16 cellular contexts compared by ENCODE assay signal in the genomic region with DNA sequence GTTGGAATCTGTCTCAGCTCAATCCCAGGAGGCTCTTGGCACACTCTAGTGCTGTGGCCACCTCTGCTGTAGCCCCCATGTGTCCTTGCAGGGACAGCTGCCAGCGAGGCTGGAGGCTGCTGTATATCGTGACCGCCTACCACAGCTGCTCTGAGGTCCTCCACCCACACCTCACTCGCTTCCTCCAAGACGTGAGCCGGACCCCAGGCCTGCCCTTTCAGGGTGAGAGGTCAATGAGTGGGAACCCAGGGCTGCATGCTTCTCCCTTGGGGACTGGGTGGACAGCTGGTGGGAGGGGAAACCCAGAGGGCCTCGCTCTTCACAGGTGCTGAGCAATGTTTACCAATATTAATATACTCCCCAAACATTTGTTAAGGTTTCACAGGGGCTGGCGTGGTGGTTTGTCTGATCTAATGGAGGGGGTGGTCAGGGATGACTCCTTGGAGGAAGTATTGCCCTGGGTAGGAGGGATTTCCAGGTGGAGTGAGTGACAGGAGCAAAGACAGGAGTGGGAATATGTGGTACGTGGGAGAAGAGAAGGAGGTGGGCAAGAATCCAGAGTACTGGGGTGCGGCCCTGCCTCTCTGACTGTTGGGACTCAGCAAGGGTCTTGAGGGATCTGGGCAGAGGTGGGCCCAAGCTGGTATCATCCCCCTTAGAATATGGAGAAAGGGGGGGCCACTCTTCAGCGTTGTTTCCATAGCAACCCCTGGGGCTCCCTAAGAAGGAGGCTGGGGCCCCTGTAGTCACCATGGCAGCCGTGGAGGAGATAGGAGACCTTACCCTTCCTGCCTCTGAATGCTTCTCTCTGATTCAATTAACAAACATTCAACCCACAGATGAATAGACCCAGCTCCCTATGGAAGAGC. TPM values are rescaled to one million over a fixed set of nuclear protein-coding genes. Genes with fewer than 3 reads are reported as not detected.
DNase-seq lines count a peak whose midpoint lies in the region; ATAC-seq and TF ChIP-seq lines count a peak whose summit lies in the region.
"Had no signal": no experiment of that assay in that cellular context is flagged by ENCODE, and none has a peak within 500 bp of the region (broad histone marks: within the 10 kb centered on the region; RNA-seq: fewer than 3 reads in every experiment).

No MANE protein-coding gene starts in this region.

- no peak for TF ChIP-seq RAD21 in neural cell (conservative IDR thresholded peaks at IDR 0.05)

- no peak overlapping the region for H3K4me2 ChIP-seq in neural cell (ENCODE audit: low read length)

- no peak for TF ChIP-seq CTCF in GM13977 (IDR thresholded peaks at IDR 0.05; ENCODE audit: extremely low read depth, insufficient read depth, missing control alignments)
- TF ChIP-seq CTCF in neural cell (IDR thresholded peaks at IDR 0.05; ENCODE audit: poor library complexity, severe bottlenecking), result no peak

- H3K9me2 ChIP-seq in neural cell (ENCODE audit: insufficient read depth, low read length), result no peaks in the 10 kb centered on the region

- no peaks in the 10 kb centered on the region for H3K27me3 ChIP-seq in neural cell (ENCODE audit: insufficient read depth, low read depth, low read length)

- H3K9me3 ChIP-seq in neural cell (ENCODE audit: low read length), result no peaks in the 10 kb centered on the region

- peak overlapping the region; percentile 17 for H3K9ac ChIP-seq in neural cell (ENCODE audit: low read length)

- H3K4me3 ChIP-seq in neural cell (ENCODE audit: low read length), result peak overlapping the region; percentile 38

- H3F3A ChIP-seq in neural cell (ENCODE audit: insufficient read depth, low read length, poor library complexity, severe bottlenecking), result no peaks in the 10 kb centered on the region

- H3K9me3 Mint-ChIP-seq in naive thymus-derived CD8-positive, alpha-beta T cell, result no peaks in the 10 kb centered on the region
- H3K9me3 Mint-ChIP-seq: IgD-negative memory B cell; stimulated activated naive CD8-positive, alpha-beta T cell treated with anti-CD3 and anti-CD28 coated beads, Interleukin-15, Interleukin-2, amounts not matched to agents 100 ng/mL and 50 ng/mL, for 24 hours had no signal

- no peaks in the 10 kb centered on the region for H3K79me2 ChIP-seq in neural cell (replicated peaks; ENCODE audit: insufficient read depth, low read length)

- H4K20me1 ChIP-seq in neural cell (ENCODE audit: insufficient read depth), result no peaks in the 10 kb centered on the region

- peak overlapping the region; percentile 21 for H3K27ac ChIP-seq in neural cell (ENCODE audit: low read length)

- H3K4me1 Mint-ChIP-seq in naive thymus-derived CD8-positive, alpha-beta T cell, result peaks cover 7 to 17% (median 12%) of the 10 kb centered on the region in 4 donors

- TF ChIP-seq EP300 in neural cell (conservative IDR thresholded peaks at IDR 0.05; ENCODE audit: poor library complexity, severe bottlenecking), result no peak

- peak overlapping the region in 5 of 10 donors; percentile 12 to 65 (median 47) for H3K27ac Mint-ChIP-seq in naive thymus-derived CD8-positive, alpha-beta T cell
- H3K27ac Mint-ChIP-seq: IgD-negative memory B cell had no signal

- in situ Hi-C loops in GM13977 (cut with MboI; ENCODE audit: low pct_unique_long_range_greater_than_20kb, low sequenced_read_pairs, unreplicated experiment), result no loop called here

- DNase-seq in GM13977 (ENCODE audit: low spot score), result peak; percentile 81
- DNase-seq in activated naive CD4-positive, alpha-beta T cell (lab: John Stamatoyannopoulos, UW), result no peak
- no peak for DNase-seq in mesenteric fat pad (ENCODE audit: low spot score)
- DNase-seq in NCI-H1694 treated with DMSO at 0.1 percent for 48 hours (lab: John Stamatoyannopoulos, UW), result no peak
- no peak for DNase-seq in naive thymus-derived CD8-positive, alpha-beta T cell
- DNase-seq: cortex of kidney; GF-D8; NCI-H1417; SIG-M5; stimulated activated CD4-positive, alpha-beta T cell treated with anti-CD3 and anti-CD28 coated beads, Interleukin-4, amount 100 ng/mL, for 1 hour had no signal

- ATAC-seq in GM21447 (IDR thresholded peaks at IDR 0.05; ENCODE audit: unreplicated experiment) (peak; percentile 44), HG03432 (IDR thresholded peaks at IDR 0.05; ENCODE audit: unreplicated experiment) (peak; percentile 55)
- no peak for ATAC-seq in naive thymus-derived CD8-positive, alpha-beta T cell

- H2AFZ ChIP-seq in neural cell (ENCODE audit: low read depth, low read length), result no peak overlapping the region

- no peaks in the 10 kb centered on the region for H3K36me3 Mint-ChIP-seq in naive thymus-derived CD8-positive, alpha-beta T cell
- H3K36me3 Mint-ChIP-seq: CD14-positive monocyte, IgD-negative memory B cell had no signal

- no peak overlapping the region for H3K4me3 Mint-ChIP-seq in naive thymus-derived CD8-positive, alpha-beta T cell
- H3K4me3 Mint-ChIP-seq: CD14-positive monocyte; stimulated activated naive CD8-positive, alpha-beta T cell treated with anti-CD3 and anti-CD28 coated beads, Interleukin-15, Interleukin-2, amounts not matched to agents 100 ng/mL and 50 ng/mL, for 24 hours had no signal

- H3K27me3 Mint-ChIP-seq in naive thymus-derived CD8-positive, alpha-beta T cell, result peaks cover 0 to 3% (median 0%) of the 10 kb centered on the region in 5 donors
- H3K27me3 Mint-ChIP-seq: stimulated activated naive CD8-positive, alpha-beta T cell treated with anti-CD3 and anti-CD28 coated beads, Interleukin-15, Interleukin-2, amounts not matched to agents 100 ng/mL and 50 ng/mL, for 24 hours had no signal

- H3K36me3 ChIP-seq in neural cell (ENCODE audit: insufficient read depth, low read length), result no peaks in the 10 kb centered on the region

- POLR2A ChIA-PET in naive thymus-derived CD8-positive, alpha-beta T cell (lab: Charles Lee), result no interaction called here

TF ChIP-seq in neural cell, 6 proteins besides CTCF, POLR2A, EP300 and RAD21:
- TF ChIP-seq EZH2 (IDR thresholded peaks at IDR 0.05; ENCODE audit: borderline replicate concordance, insufficient read depth, low read length, poor library complexity, severe bottlenecking) (no peak), POLR2AphosphoS5 (IDR thresholded peaks at IDR 0.05) (no peak), MXI1 (conservative IDR thresholded peaks at IDR 0.05; ENCODE audit: poor library complexity, severe bottlenecking) (no peak)
- TF ChIP-seq, protein P1, sequence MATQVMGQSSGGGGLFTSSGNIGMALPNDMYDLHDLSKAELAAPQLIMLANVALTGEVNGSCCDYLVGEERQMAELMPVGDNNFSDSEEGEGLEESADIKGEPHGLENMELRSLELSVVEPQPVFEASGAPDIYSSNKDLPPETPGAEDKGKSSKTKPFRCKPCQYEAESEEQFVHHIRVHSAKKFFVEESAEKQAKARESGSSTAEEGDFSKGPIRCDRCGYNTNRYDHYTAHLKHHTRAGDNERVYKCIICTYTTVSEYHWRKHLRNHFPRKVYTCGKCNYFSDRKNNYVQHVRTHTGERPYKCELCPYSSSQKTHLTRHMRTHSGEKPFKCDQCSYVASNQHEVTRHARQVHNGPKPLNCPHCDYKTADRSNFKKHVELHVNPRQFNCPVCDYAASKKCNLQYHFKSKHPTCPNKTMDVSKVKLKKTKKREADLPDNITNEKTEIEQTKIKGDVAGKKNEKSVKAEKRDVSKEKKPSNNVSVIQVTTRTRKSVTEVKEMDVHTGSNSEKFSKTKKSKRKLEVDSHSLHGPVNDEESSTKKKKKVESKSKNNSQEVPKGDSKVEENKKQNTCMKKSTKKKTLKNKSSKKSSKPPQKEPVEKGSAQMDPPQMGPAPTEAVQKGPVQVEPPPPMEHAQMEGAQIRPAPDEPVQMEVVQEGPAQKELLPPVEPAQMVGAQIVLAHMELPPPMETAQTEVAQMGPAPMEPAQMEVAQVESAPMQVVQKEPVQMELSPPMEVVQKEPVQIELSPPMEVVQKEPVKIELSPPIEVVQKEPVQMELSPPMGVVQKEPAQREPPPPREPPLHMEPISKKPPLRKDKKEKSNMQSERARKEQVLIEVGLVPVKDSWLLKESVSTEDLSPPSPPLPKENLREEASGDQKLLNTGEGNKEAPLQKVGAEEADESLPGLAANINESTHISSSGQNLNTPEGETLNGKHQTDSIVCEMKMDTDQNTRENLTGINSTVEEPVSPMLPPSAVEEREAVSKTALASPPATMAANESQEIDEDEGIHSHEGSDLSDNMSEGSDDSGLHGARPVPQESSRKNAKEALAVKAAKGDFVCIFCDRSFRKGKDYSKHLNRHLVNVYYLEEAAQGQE (IDR thresholded peaks at IDR 0.05; ENCODE audit: borderline replicate concordance), result peak; percentile 47

RNA-seq across cellular contexts. Expression of gene ALKBH5, which starts 22.2 kb away (rescaled TPM):
- polyA plus RNA-seq in neural cell, result 55.0 and 63.0 TPM in 2 replicates
- 90.8 and 91.7 TPM in 2 replicates for polyA minus RNA-seq in neural cell
- 86.9 TPM for total RNA-seq in mesenteric fat pad
- total RNA-seq in naive thymus-derived CD8-positive, alpha-beta T cell, result 100 to 1,000 TPM; 109 to 120 TPM
- polyA plus RNA-seq in naive thymus-derived CD8-positive, alpha-beta T cell, result 100 to 1,000 TPM; 125 to 148 (median 129) TPM

RNA-seq across cellular contexts. Expression of gene MYO15A, which starts 52.9 kb away (rescaled TPM):
- polyA plus RNA-seq in neural cell, result 1.5 and 1.9 TPM in 2 replicates
- polyA minus RNA-seq in neural cell, result 0.81 and 1.9 TPM in 2 replicates
- total RNA-seq in mesenteric fat pad, result 0.71 TPM
- total RNA-seq in naive thymus-derived CD8-positive, alpha-beta T cell, result 1 to 10 TPM; 1.5 to 2.0 TPM
- under 1 TPM; 0.13 to 0.46 (median 0.16) TPM for polyA plus RNA-seq in naive thymus-derived CD8-positive, alpha-beta T cell

Comparison
In these comparisons a context has a peak if more than half of its experiments do, and no peak if none do; other contexts are left out.
1. ATAC-seq: peak in GM21447 (single experiment) and HG03432 (single experiment); none in naive thymus-derived CD8-positive, alpha-beta T cell (0 of 2).